In the genomic region with DNA sequence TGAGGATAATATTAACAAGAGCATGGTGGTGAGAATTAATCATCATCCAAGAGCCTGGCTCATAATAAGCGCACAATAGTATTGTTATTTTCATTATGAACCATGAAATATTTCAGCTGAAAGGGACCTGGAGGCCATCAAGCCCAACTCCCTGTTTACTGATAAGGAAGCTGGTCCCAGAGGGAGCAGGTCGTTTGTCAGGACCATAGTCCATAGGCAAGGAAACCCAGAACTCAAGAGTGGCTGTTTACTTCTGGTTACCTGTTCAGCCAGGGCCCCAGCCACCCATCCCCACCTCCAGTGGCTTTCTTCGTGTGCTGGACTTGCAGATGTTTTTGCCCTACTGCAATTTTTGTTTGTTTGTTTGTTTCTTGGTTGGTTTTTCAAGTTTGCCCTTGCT, we compare ENCODE assay signal across 16 cellular contexts.
"Had no signal": no experiment of that assay in that cellular context is flagged by ENCODE, and none has a peak within 500 bp of the region (broad histone marks: within the 10 kb centered on the region; RNA-seq: fewer than 3 reads in every experiment).

No MANE protein-coding gene starts in this region.

- H3K27ac ChIP-seq: brain microvascular endothelial cell, coronary artery, left ventricle myocardium inferior, right atrium auricular region, testis had no signal

- ATAC-seq: activated CD8-positive, alpha-beta T cell treated with anti-CD3 and anti-CD28 coated beads for 36 hours; activated naive CD8-positive, alpha-beta T cell treated with anti-CD3 and anti-CD28 coated beads, Interleukin-2, amount 50 U/mL, for 24 hours; activated T-cell treated with anti-CD3 and anti-CD28 coated beads, Interleukin-2, amount 50 U/mL, for 4 hours; stimulated activated memory B cell treated with anti-CD40 and anti-IgM and Interleukin-4, amounts not matched to agents 10 μg/mL and 1 μg/mL and 100 μg/mL, for 72 hours had no signal

- H3K36me3 ChIP-seq: brain microvascular endothelial cell, left ventricle myocardium inferior, right atrium auricular region had no signal

- H3K4me3 ChIP-seq: coronary artery, left ventricle myocardium inferior, right atrium auricular region, testis had no signal

- H3K27me3 ChIP-seq: brain microvascular endothelial cell, right atrium auricular region, testis had no signal

- DNase-seq: activated CD4-positive, alpha-beta T cell treated with anti-CD3 and anti-CD28 coated beads, Interleukin-2, amount 10 ng/mL, durations not matched to agents 24 days and 14 days; activated CD8-positive, alpha-beta T cell treated with anti-CD3 and anti-CD28 coated beads for 36 hours; activated naive CD4-positive, alpha-beta T cell treated with anti-CD3 and anti-CD28 coated beads, Interleukin-2, amount 10 ng/mL, durations not matched to agents 7 days and 5 days; activated naive CD8-positive, alpha-beta T cell treated with anti-CD3 and anti-CD28 coated beads, Interleukin-2, amount 50 U/mL, for 24 hours; activated T-cell treated with anti-CD3 and anti-CD28 coated beads, Interleukin-2, amount 50 U/mL, for 4 hours; anterior cingulate cortex; brain microvascular endothelial cell; erythroblast; kidney; left ventricle myocardium inferior; occipital lobe; stimulated activated CD4-positive, alpha-beta T cell treated with anti-CD3 and anti-CD28 coated beads, Interleukin-4, amount 100 ng/mL, for 24 hours; testis had no signal

- H3K9me3 ChIP-seq: left ventricle myocardium inferior, right atrium auricular region, testis had no signal
